1 cellular context compared by ENCODE assay signal in genomic region chr17:40534431-40535189, GRCh38.
TF ChIP-seq lines count a peak whose summit lies in the region.

No MANE protein-coding gene starts in this region.

TF ChIP-seq in GM23338, 12 proteins besides CTCF, POLR2A, EP300 and RAD21 (continued from another document):
- TF ChIP-seq, protein P1, sequence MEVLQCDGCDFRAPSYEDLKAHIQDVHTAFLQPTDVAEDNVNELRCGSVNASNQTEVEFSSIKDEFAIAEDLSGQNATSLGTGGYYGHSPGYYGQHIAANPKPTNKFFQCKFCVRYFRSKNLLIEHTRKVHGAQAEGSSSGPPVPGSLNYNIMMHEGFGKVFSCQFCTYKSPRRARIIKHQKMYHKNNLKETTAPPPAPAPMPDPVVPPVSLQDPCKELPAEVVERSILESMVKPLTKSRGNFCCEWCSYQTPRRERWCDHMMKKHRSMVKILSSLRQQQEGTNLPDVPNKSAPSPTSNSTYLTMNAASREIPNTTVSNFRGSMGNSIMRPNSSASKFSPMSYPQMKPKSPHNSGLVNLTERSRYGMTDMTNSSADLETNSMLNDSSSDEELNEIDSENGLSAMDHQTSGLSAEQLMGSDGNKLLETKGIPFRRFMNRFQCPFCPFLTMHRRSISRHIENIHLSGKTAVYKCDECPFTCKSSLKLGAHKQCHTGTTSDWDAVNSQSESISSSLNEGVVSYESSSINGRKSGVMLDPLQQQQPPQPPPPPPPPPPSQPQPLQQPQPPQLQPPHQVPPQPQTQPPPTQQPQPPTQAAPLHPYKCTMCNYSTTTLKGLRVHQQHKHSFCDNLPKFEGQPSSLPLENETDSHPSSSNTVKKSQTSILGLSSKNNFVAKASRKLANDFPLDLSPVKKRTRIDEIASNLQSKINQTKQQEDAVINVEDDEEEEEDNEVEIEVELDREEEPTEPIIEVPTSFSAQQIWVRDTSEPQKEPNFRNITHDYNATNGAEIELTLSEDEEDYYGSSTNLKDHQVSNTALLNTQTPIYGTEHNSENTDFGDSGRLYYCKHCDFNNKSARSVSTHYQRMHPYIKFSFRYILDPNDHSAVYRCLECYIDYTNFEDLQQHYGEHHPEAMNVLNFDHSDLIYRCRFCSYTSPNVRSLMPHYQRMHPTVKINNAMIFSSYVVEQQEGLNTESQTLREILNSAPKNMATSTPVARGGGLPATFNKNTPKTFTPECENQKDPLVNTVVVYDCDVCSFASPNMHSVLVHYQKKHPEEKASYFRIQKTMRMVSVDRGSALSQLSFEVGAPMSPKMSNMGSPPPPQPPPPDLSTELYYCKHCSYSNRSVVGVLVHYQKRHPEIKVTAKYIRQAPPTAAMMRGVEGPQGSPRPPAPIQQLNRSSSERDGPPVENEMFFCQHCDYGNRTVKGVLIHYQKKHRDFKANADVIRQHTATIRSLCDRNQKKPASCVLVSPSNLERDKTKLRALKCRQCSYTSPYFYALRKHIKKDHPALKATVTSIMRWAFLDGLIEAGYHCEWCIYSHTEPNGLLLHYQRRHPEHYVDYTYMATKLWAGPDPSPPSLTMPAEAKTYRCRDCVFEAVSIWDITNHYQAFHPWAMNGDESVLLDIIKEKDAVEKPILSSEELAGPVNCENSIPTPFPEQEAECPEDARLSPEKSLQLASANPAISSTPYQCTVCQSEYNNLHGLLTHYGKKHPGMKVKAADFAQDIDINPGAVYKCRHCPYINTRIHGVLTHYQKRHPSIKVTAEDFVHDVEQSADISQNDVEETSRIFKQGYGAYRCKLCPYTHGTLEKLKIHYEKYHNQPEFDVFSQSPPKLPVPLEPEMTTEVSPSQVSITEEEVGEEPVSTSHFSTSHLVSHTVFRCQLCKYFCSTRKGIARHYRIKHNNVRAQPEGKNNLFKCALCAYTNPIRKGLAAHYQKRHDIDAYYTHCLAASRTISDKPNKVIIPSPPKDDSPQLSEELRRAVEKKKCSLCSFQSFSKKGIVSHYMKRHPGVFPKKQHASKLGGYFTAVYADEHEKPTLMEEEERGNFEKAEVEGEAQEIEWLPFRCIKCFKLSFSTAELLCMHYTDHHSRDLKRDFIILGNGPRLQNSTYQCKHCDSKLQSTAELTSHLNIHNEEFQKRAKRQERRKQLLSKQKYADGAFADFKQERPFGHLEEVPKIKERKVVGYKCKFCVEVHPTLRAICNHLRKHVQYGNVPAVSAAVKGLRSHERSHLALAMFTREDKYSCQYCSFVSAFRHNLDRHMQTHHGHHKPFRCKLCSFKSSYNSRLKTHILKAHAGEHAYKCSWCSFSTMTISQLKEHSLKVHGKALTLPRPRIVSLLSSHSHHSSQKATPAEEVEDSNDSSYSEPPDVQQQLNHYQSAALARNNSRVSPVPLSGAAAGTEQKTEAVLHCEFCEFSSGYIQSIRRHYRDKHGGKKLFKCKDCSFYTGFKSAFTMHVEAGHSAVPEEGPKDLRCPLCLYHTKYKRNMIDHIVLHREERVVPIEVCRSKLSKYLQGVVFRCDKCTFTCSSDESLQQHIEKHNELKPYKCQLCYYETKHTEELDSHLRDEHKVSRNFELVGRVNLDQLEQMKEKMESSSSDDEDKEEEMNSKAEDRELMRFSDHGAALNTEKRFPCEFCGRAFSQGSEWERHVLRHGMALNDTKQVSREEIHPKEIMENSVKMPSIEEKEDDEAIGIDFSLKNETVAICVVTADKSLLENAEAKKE (CRISPR knock-in tag; IDR thresholded peaks at IDR 0.05): no peak
- no peak for TF ChIP-seq NANOG (IDR thresholded peaks at IDR 0.05; ENCODE audit: borderline replicate concordance)
- TF ChIP-seq REST (IDR thresholded peaks at IDR 0.05; ENCODE audit: unreplicated experiment): no peak
- TF ChIP-seq ZNF331 (CRISPR knock-in tag; IDR thresholded peaks at IDR 0.05; ENCODE audit: low read depth): no peak
- TF ChIP-seq EZH2 (IDR thresholded peaks at IDR 0.05; ENCODE audit: low read depth, unreplicated experiment): no peak
